In the genomic region with DNA sequence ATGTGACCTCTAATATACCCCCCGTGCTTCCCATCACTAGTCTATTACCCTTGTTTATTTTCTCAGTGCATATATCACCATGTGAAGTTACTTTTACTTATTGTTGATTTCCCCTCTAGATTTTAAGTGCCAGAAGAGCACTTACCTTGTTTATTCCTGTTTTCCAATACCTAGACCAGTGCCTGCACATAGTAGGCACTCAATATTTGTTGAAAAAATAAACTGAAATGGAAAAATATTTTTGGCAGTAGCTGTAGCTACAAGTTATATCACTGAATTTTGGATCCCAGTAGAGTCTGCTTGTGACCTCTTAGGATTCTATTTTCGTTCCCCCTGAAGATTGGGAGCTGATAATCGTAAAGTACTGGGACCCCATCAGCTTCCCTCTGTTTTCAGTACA, we compare ENCODE assay signal across 44 cellular contexts. TPM values are rescaled to one million over a fixed set of nuclear protein-coding genes. Genes with fewer than 3 reads are reported as not detected.
"Had no signal": no experiment of that assay in that cellular context is flagged by ENCODE, and none has a peak within 500 bp of the region (broad histone marks: within the 10 kb centered on the region; RNA-seq: fewer than 3 reads in every experiment).

No MANE protein-coding gene starts in this region.

- H3K27ac ChIP-seq: adrenal gland, ascending aorta, body of pancreas, brain microvascular endothelial cell, breast epithelium, cardiac muscle cell had no signal

- H3K27me3 Mint-ChIP-seq: activated naive CD4-positive, alpha-beta T cell treated with anti-CD3 and anti-CD28 coated beads, Interleukin-2, amount 50 U/mL, for 24 hours; activated naive CD8-positive, alpha-beta T cell; activated naive CD8-positive, alpha-beta T cell treated with anti-CD3 and anti-CD28 coated beads for 36 hours; activated T-helper 17 cell treated with anti-CD3 and anti-CD28 coated beads, Interleukin-2, amount 50 U/mL, for 72 hours; central memory CD8-positive, alpha-beta T cell had no signal

- H3K36me3 Mint-ChIP-seq: activated naive CD4-positive, alpha-beta T cell treated with anti-CD3 and anti-CD28 coated beads, Interleukin-2, amount 50 U/mL, for 72 hours had no signal

- H3K27me3 ChIP-seq: adrenal gland, ascending aorta, body of pancreas, brain microvascular endothelial cell, breast epithelium, cardiac muscle cell had no signal

- H3K4me3 ChIP-seq: adrenal gland, ascending aorta, body of pancreas, breast epithelium, cardiac muscle cell had no signal

- H3K9me3 ChIP-seq: adrenal gland, ascending aorta, body of pancreas, breast epithelium had no signal

- H3K4me3 Mint-ChIP-seq: activated naive CD4-positive, alpha-beta T cell treated with anti-CD3 and anti-CD28 coated beads for 36 hours; activated naive CD4-positive, alpha-beta T cell treated with anti-CD3 and anti-CD28 coated beads, Interleukin-2, amount 10 ng/mL, durations not matched to agents 7 days and 5 days; activated naive CD4-positive, alpha-beta T cell treated with anti-CD3 and anti-CD28 coated beads, Interleukin-2, amount 50 U/mL, for 24 hours; activated naive CD8-positive, alpha-beta T cell; activated naive CD8-positive, alpha-beta T cell treated with anti-CD3 and anti-CD28 coated beads for 36 hours; activated naive CD8-positive, alpha-beta T cell treated with anti-CD3 and anti-CD28 coated beads, Interleukin-2, amount 10 ng/mL, durations not matched to agents 7 days and 5 days; activated naive CD8-positive, alpha-beta T cell treated with anti-CD3 and anti-CD28 coated beads, Interleukin-2, amount 50 U/mL, for 24 hours; activated T-cell treated with anti-CD3 and anti-CD28 coated beads, Interleukin-2, amount 50 U/mL, for 24 hours; activated T-cell treated with anti-CD3 and anti-CD28 coated beads, Interleukin-2, amount 50 U/mL, for 4 hours; activated T-cell treated with anti-CD3 and anti-CD28 coated beads, Interleukin-2, amount 50 U/mL, for 72 hours; activated T-helper 1 cell treated with anti-CD3 and anti-CD28 coated beads, Interleukin-12 subunit alpha, Interleukin-12 subunit beta, Interleukin-2, Interleukin-4 antibody, amounts not matched to agents 30 ng/mL and 10 ng/mL and 1 ng/mL, durations not matched to agents 14 hours and 24 hours and 36 hours; activated T-helper 17 cell treated with anti-CD3 and anti-CD28 coated beads, Interleukin-2, amount 50 U/mL, for 72 hours; brain; central memory CD8-positive, alpha-beta T cell had no signal

- H3K9me3 Mint-ChIP-seq: activated naive CD4-positive, alpha-beta T cell treated with anti-CD3 and anti-CD28 coated beads for 36 hours; activated naive CD4-positive, alpha-beta T cell treated with anti-CD3 and anti-CD28 coated beads, Interleukin-2, amount 10 ng/mL, durations not matched to agents 7 days and 5 days; activated naive CD4-positive, alpha-beta T cell treated with anti-CD3 and anti-CD28 coated beads, Interleukin-2, amount 50 U/mL, for 24 hours; activated naive CD4-positive, alpha-beta T cell treated with anti-CD3 and anti-CD28 coated beads, Interleukin-2, amount 50 U/mL, for 72 hours; activated naive CD8-positive, alpha-beta T cell treated with anti-CD3 and anti-CD28 coated beads for 36 hours; activated naive CD8-positive, alpha-beta T cell treated with anti-CD3 and anti-CD28 coated beads, Interleukin-2, amount 10 ng/mL, durations not matched to agents 7 days and 5 days; activated naive CD8-positive, alpha-beta T cell treated with anti-CD3 and anti-CD28 coated beads, Interleukin-2, amount 50 U/mL, for 24 hours; activated T-cell treated with anti-CD3 and anti-CD28 coated beads, Interleukin-2, amount 50 U/mL, for 24 hours; activated T-cell treated with anti-CD3 and anti-CD28 coated beads, Interleukin-2, amount 50 U/mL, for 4 hours; activated T-cell treated with anti-CD3 and anti-CD28 coated beads, Interleukin-2, amount 50 U/mL, for 72 hours; activated T-helper 1 cell treated with anti-CD3 and anti-CD28 coated beads, Interleukin-12 subunit alpha, Interleukin-12 subunit beta, Interleukin-2, Interleukin-4 antibody, amounts not matched to agents 30 ng/mL and 10 ng/mL and 1 ng/mL, durations not matched to agents 14 hours and 24 hours and 36 hours; activated T-helper 17 cell treated with anti-CD3 and anti-CD28 coated beads, Interleukin-2, amount 50 U/mL, for 72 hours; activated T-helper 2 cell treated with anti-CD3 and anti-CD28 coated beads, Interferon-gamma antibody, Interleukin-2, Interleukin-4, amounts not matched to agents 10 μg/mL and 5 μg/mL and 100 μg/mL, durations not matched to agents 14 hours and 24 hours and 36 hours; brain; central memory CD8-positive, alpha-beta T cell had no signal

- DNase-seq: activated effector memory CD4-positive, alpha-beta T cell treated with anti-CD3 and anti-CD28 coated beads, Interleukin-2, amount 50 U/mL, for 16 hours; activated effector memory CD4-positive, alpha-beta T cell treated with Interleukin-2 at 50 U/mL for 16 hours; activated gamma-delta T cell; activated gamma-delta T cell treated with Interleukin-2 at 50 U/mL for 16 hours; activated naive CD4-positive, alpha-beta T cell; activated naive CD4-positive, alpha-beta T cell treated with anti-CD3 and anti-CD28 coated beads for 36 hours; activated naive CD4-positive, alpha-beta T cell treated with anti-CD3 and anti-CD28 coated beads, Interleukin-2, amount 10 ng/mL, durations not matched to agents 7 days and 5 days; activated naive CD4-positive, alpha-beta T cell treated with anti-CD3 and anti-CD28 coated beads, Interleukin-2, amount 50 U/mL, for 16 hours; activated naive CD4-positive, alpha-beta T cell treated with Interleukin-2 at 50 U/mL for 16 hours; activated naive CD8-positive, alpha-beta T cell treated with anti-CD3 and anti-CD28 coated beads for 36 hours; activated naive CD8-positive, alpha-beta T cell treated with anti-CD3 and anti-CD28 coated beads, Interleukin-2, amount 10 ng/mL, durations not matched to agents 7 days and 5 days; activated naive CD8-positive, alpha-beta T cell treated with anti-CD3 and anti-CD28 coated beads, Interleukin-2, amount 50 U/mL, for 24 hours; activated T-cell treated with anti-CD3 and anti-CD28 coated beads, Interleukin-2, amount 50 U/mL, for 1 hour; activated T-cell treated with anti-CD3 and anti-CD28 coated beads, Interleukin-2, amount 50 U/mL, for 24 hours; activated T-cell treated with anti-CD3 and anti-CD28 coated beads, Interleukin-2, amount 50 U/mL, for 4 hours; activated T-cell treated with anti-CD3 and anti-CD28 coated beads, Interleukin-2, amount 50 U/mL, for 48 hours; activated T-cell treated with anti-CD3 and anti-CD28 coated beads, Interleukin-2, amount 50 U/mL, for 72 hours; adrenal gland; amniotic stem cell; amygdala; anterior cingulate cortex; aorta; body of pancreas; brain microvascular endothelial cell; caudate nucleus; central memory CD4-positive, alpha-beta T cell; cerebellar nuclear complex had no signal

- FAIRE-seq: astrocyte, bronchial epithelial cell had no signal

- H3K36me3 ChIP-seq: breast epithelium, cardiac muscle cell had no signal

- ATAC-seq: activated naive CD4-positive, alpha-beta T cell treated with anti-CD3 and anti-CD28 coated beads, Interleukin-2, amount 50 U/mL, for 72 hours; activated naive CD8-positive, alpha-beta T cell treated with anti-CD3 and anti-CD28 coated beads, Interleukin-2, amount 50 U/mL, for 24 hours; activated T-cell treated with anti-CD3 and anti-CD28 coated beads, Interleukin-2, amount 50 U/mL, for 4 hours; activated T-cell treated with anti-CD3 and anti-CD28 coated beads, Interleukin-2, amount 50 U/mL, for 72 hours; activated T-helper 17 cell treated with anti-CD3 and anti-CD28 coated beads, Interleukin-2, amount 50 U/mL, for 72 hours; body of pancreas had no signal

- H3K27ac Mint-ChIP-seq: activated naive CD4-positive, alpha-beta T cell treated with anti-CD3 and anti-CD28 coated beads for 36 hours; activated naive CD4-positive, alpha-beta T cell treated with anti-CD3 and anti-CD28 coated beads, Interleukin-2, amount 10 ng/mL, durations not matched to agents 7 days and 5 days; activated naive CD4-positive, alpha-beta T cell treated with anti-CD3 and anti-CD28 coated beads, Interleukin-2, amount 50 U/mL, for 24 hours; activated naive CD4-positive, alpha-beta T cell treated with anti-CD3 and anti-CD28 coated beads, Interleukin-2, amount 50 U/mL, for 72 hours; activated naive CD8-positive, alpha-beta T cell; activated naive CD8-positive, alpha-beta T cell treated with anti-CD3 and anti-CD28 coated beads for 36 hours; activated naive CD8-positive, alpha-beta T cell treated with anti-CD3 and anti-CD28 coated beads, Interleukin-2, amount 10 ng/mL, durations not matched to agents 7 days and 5 days; activated naive CD8-positive, alpha-beta T cell treated with anti-CD3 and anti-CD28 coated beads, Interleukin-2, amount 50 U/mL, for 24 hours; activated T-cell treated with anti-CD3 and anti-CD28 coated beads, Interleukin-2, amount 50 U/mL, for 24 hours; activated T-cell treated with anti-CD3 and anti-CD28 coated beads, Interleukin-2, amount 50 U/mL, for 72 hours; activated T-helper 1 cell treated with anti-CD3 and anti-CD28 coated beads, Interleukin-12 subunit alpha, Interleukin-12 subunit beta, Interleukin-2, Interleukin-4 antibody, amounts not matched to agents 30 ng/mL and 10 ng/mL and 1 ng/mL, durations not matched to agents 14 hours and 24 hours and 36 hours; activated T-helper 17 cell treated with anti-CD3 and anti-CD28 coated beads, Interleukin-2, amount 50 U/mL, for 72 hours; activated T-helper 2 cell treated with anti-CD3 and anti-CD28 coated beads, Interferon-gamma antibody, Interleukin-2, Interleukin-4, amounts not matched to agents 10 μg/mL and 5 μg/mL and 100 μg/mL, durations not matched to agents 14 hours and 24 hours and 36 hours; brain had no signal

- H3K4me1 ChIP-seq: adrenal gland, ascending aorta, body of pancreas, breast epithelium had no signal

- H3K4me1 Mint-ChIP-seq: activated naive CD4-positive, alpha-beta T cell treated with anti-CD3 and anti-CD28 coated beads, Interleukin-2, amount 10 ng/mL, durations not matched to agents 7 days and 5 days; activated naive CD4-positive, alpha-beta T cell treated with anti-CD3 and anti-CD28 coated beads, Interleukin-2, amount 50 U/mL, for 24 hours; activated naive CD8-positive, alpha-beta T cell treated with anti-CD3 and anti-CD28 coated beads for 36 hours; activated naive CD8-positive, alpha-beta T cell treated with anti-CD3 and anti-CD28 coated beads, Interleukin-2, amount 50 U/mL, for 24 hours; activated T-helper 17 cell treated with anti-CD3 and anti-CD28 coated beads, Interleukin-2, amount 50 U/mL, for 72 hours; central memory CD8-positive, alpha-beta T cell had no signal

RNA-seq across cellular contexts. Expression of gene FOXE3, which starts 32.0 kb away (rescaled TPM):
- total RNA-seq: activated naive CD4-positive, alpha-beta T cell treated with anti-CD3 and anti-CD28 coated beads for 36 hours; activated naive CD4-positive, alpha-beta T cell treated with anti-CD3 and anti-CD28 coated beads, Interleukin-2, amount 50 U/mL, for 72 hours; activated naive CD8-positive, alpha-beta T cell treated with anti-CD3 and anti-CD28 coated beads for 36 hours; activated naive CD8-positive, alpha-beta T cell treated with anti-CD3 and anti-CD28 coated beads, Interleukin-2, amount 10 ng/mL, durations not matched to agents 7 days and 5 days; activated T-cell treated with anti-CD3 and anti-CD28 coated beads, Interleukin-2, amount 50 U/mL, for 4 hours; activated T-cell treated with anti-CD3 and anti-CD28 coated beads, Interleukin-2, amount 50 U/mL, for 72 hours; activated T-helper 1 cell treated with anti-CD3 and anti-CD28 coated beads, Interleukin-12 subunit alpha, Interleukin-12 subunit beta, Interleukin-2, Interleukin-4 antibody, amounts not matched to agents 30 ng/mL and 10 ng/mL and 1 ng/mL, durations not matched to agents 14 hours and 24 hours and 36 hours; activated T-helper 17 cell treated with anti-CD3 and anti-CD28 coated beads, Interleukin-2, amount 50 U/mL, for 72 hours; activated T-helper 2 cell treated with anti-CD3 and anti-CD28 coated beads, Interferon-gamma antibody, Interleukin-2, Interleukin-4, amounts not matched to agents 10 μg/mL and 5 μg/mL and 100 μg/mL, durations not matched to agents 14 hours and 24 hours and 36 hours; adrenal gland; aorta; ascending aorta; body of pancreas; breast epithelium; bronchial epithelial cell; cardiac muscle cell; cardiac septum; cerebellum; chondrocyte had no signal
- polyA plus RNA-seq: adipose tissue, aorta, cardiac muscle cell had no signal

RNA-seq across cellular contexts. Expression of gene FOXD2, which starts 53.8 kb away (rescaled TPM):
- total RNA-seq: bronchial epithelial cell, cardiac muscle cell had no signal
